24 cellular contexts compared by ENCODE assay signal in the genomic region with DNA sequence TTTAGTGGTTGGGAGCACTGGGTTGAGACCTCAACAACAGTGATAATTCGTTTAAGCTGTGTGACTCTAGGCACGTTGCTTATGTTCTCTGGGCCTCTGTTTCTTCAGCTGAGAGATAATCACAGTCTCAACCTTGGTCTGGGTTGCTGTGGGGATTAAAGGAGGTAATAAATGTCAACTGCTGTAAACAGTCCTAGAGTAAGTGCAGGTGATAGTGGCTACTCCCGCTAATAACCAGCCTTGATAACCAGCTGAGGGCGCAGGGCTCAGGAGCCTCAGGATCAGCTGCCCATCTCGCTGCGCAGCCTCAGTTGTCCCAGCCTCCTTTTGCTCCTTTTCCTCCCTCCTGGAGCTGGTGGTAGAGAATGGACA. TPM values are rescaled to one million over a fixed set of nuclear protein-coding genes. Genes with fewer than 3 reads are reported as not detected.
DNase-seq lines count a peak whose midpoint lies in the region; ATAC-seq and TF ChIP-seq lines count a peak whose summit lies in the region.
"Had no signal": no experiment of that assay in that cellular context is flagged by ENCODE, and none has a peak within 500 bp of the region (broad histone marks: within the 10 kb centered on the region; RNA-seq: fewer than 3 reads in every experiment).

No MANE protein-coding gene starts in this region.

- no peak overlapping the region for H3K4me3 Mint-ChIP-seq in activated CD8-positive, alpha-beta memory T cell treated with anti-CD3 and anti-CD28 coated beads, Interleukin-2, amount 10 ng/mL, durations not matched to agents 7 days and 5 days
- no peak overlapping the region for H3K4me3 Mint-ChIP-seq in type B pancreatic cell
- H3K4me3 Mint-ChIP-seq: activated naive CD4-positive, alpha-beta T cell treated with anti-CD3 and anti-CD28 coated beads, Interleukin-2, amount 10 ng/mL, durations not matched to agents 7 days and 5 days; CD8-positive, alpha-beta T cell had no signal

- no peak for DNase-seq in activated CD8-positive, alpha-beta memory T cell treated with anti-CD3 and anti-CD28 coated beads, Interleukin-2, amount 10 ng/mL, durations not matched to agents 7 days and 5 days
- DNase-seq in activated CD8-positive, alpha-beta memory T cell treated with anti-CD3 and anti-CD28 coated beads, Interleukin-2, amount 50 U/mL, for 48 hours: no peak
- peak; percentile 82 for DNase-seq in WERI-Rb-1
- DNase-seq in left colon: no peak
- DNase-seq in type B pancreatic cell (ENCODE audit: extremely low spot score, unreplicated experiment): no peak
- no peak for DNase-seq in DMS79 treated with DMSO at 0.1 percent for 48 hours (lab: John Stamatoyannopoulos, UW)
- DNase-seq in 8988T: no peak
- DNase-seq: activated CD4-positive, alpha-beta T cell treated with anti-CD3 and anti-CD28 coated beads, Interleukin-2, amount 10 ng/mL, durations not matched to agents 24 days and 14 days; activated naive CD4-positive, alpha-beta T cell treated with anti-CD3 and anti-CD28 coated beads, Interleukin-2, amount 10 ng/mL, durations not matched to agents 7 days and 5 days; activated T-cell treated with anti-CD3 and anti-CD28 coated beads, Interleukin-2, amount 50 U/mL, for 72 hours; AML-193; CD8-positive, alpha-beta T cell; DMS153; effector CD8-positive, alpha-beta T cell; kidney glomerular epithelial cell; NCI-H1417 treated with DMSO at 0.1 percent for 48 hours; NCI-H2081 treated with DMSO at 0.1 percent for 48 hours; stimulated activated naive CD8-positive, alpha-beta T cell treated with anti-CD3 and anti-CD28 coated beads, Interleukin-15, amount 100 ng/mL, for 72 hours had no signal

- ATAC-seq in activated CD8-positive, alpha-beta memory T cell treated with anti-CD3 and anti-CD28 coated beads, Interleukin-2, amount 10 ng/mL, durations not matched to agents 7 days and 5 days: no peak
- ATAC-seq in left colon (peak; percentile 32), GM18867 (IDR thresholded peaks at IDR 0.05; ENCODE audit: unreplicated experiment) (no peak)
- ATAC-seq: A549; activated T-cell treated with anti-CD3 and anti-CD28 coated beads, Interleukin-2, amount 50 U/mL, for 72 hours; CD8-positive, alpha-beta T cell; SK-N-SH treated with all-trans-retinoic acid at 6 μM for 48 hours; stimulated activated naive CD8-positive, alpha-beta T cell treated with anti-CD3 and anti-CD28 coated beads, Interleukin-15, amount 100 ng/mL, for 72 hours had no signal

- H3K27me3 ChIP-seq in WERI-Rb-1 (ENCODE audit: insufficient read depth, low read depth, severe bottlenecking): no peaks in the 10 kb centered on the region
- H3K27me3 ChIP-seq: thyroid gland had no signal

- TF ChIP-seq CTCF in WERI-Rb-1 (IDR thresholded peaks at IDR 0.05; ENCODE audit: low read depth, low read length): peak; percentile 51
- no peak for TF ChIP-seq CTCF in type B pancreatic cell (conservative IDR thresholded peaks at IDR 0.05)

- peak overlapping the region; percentile 39 for H3K27ac Mint-ChIP-seq in activated CD8-positive, alpha-beta memory T cell treated with anti-CD3 and anti-CD28 coated beads, Interleukin-2, amount 10 ng/mL, durations not matched to agents 7 days and 5 days
- H3K27ac Mint-ChIP-seq in type B pancreatic cell: peak overlapping the region; percentile 44
- H3K27ac Mint-ChIP-seq: CD8-positive, alpha-beta T cell had no signal

- peaks cover 23% of the 10 kb centered on the region for H3K36me3 Mint-ChIP-seq in activated CD8-positive, alpha-beta memory T cell treated with anti-CD3 and anti-CD28 coated beads, Interleukin-2, amount 10 ng/mL, durations not matched to agents 7 days and 5 days
- H3K36me3 Mint-ChIP-seq in type B pancreatic cell: peaks cover 5% of the 10 kb centered on the region

- CTCF ChIA-PET in activated CD8-positive, alpha-beta memory T cell treated with anti-CD3 and anti-CD28 coated beads, Interleukin-2, amount 10 ng/mL, durations not matched to agents 7 days and 5 days (lab: Charles Lee): interaction anchor here (0.7 to 1.8 kb wide), 5 partner anchors 10 to 107 kb away, joined by 3 to 6 read pairs (median 3); no protein-coding TSS in a partner anchor

- H3K27me3 Mint-ChIP-seq in activated CD8-positive, alpha-beta memory T cell treated with anti-CD3 and anti-CD28 coated beads, Interleukin-2, amount 10 ng/mL, durations not matched to agents 7 days and 5 days: no peaks in the 10 kb centered on the region
- no peaks in the 10 kb centered on the region for H3K27me3 Mint-ChIP-seq in type B pancreatic cell
- H3K27me3 Mint-ChIP-seq: activated CD4-positive, alpha-beta T cell treated with anti-CD3 and anti-CD28 coated beads, Interleukin-2, amount 10 ng/mL, durations not matched to agents 24 days and 14 days; activated naive CD4-positive, alpha-beta T cell treated with anti-CD3 and anti-CD28 coated beads, Interleukin-2, amount 10 ng/mL, durations not matched to agents 7 days and 5 days; stimulated activated naive CD8-positive, alpha-beta T cell treated with anti-CD3 and anti-CD28 coated beads, Interleukin-15, amount 100 ng/mL, for 72 hours had no signal

- H3K36me3 ChIP-seq in WERI-Rb-1: no peaks in the 10 kb centered on the region
- H3K36me3 ChIP-seq: thyroid gland had no signal

- H3K27ac ChIP-seq in WERI-Rb-1: no peak overlapping the region
- H3K27ac ChIP-seq: A549, epithelial cell of prostate, thyroid gland had no signal

- H3K9me3 Mint-ChIP-seq in activated CD8-positive, alpha-beta memory T cell treated with anti-CD3 and anti-CD28 coated beads, Interleukin-2, amount 10 ng/mL, durations not matched to agents 7 days and 5 days (ENCODE audit: low read depth): no peaks in the 10 kb centered on the region
- no peaks in the 10 kb centered on the region for H3K9me3 Mint-ChIP-seq in type B pancreatic cell
- H3K9me3 Mint-ChIP-seq: activated naive CD4-positive, alpha-beta T cell treated with anti-CD3 and anti-CD28 coated beads, Interleukin-2, amount 10 ng/mL, durations not matched to agents 7 days and 5 days; activated T-cell treated with anti-CD3 and anti-CD28 coated beads, Interleukin-2, amount 50 U/mL, for 72 hours; CD8-positive, alpha-beta T cell; stimulated activated naive CD8-positive, alpha-beta T cell treated with anti-CD3 and anti-CD28 coated beads, Interleukin-15, amount 100 ng/mL, for 72 hours had no signal

- intact Hi-C loops in left colon (cut with DNase I, micrococcal nuclease): no loop called here

- no peaks in the 10 kb centered on the region for H3K9me3 ChIP-seq in WERI-Rb-1 (ENCODE audit: severe bottlenecking)
- H3K9me3 ChIP-seq: A549, thyroid gland had no signal

- H3K4me1 Mint-ChIP-seq in activated CD8-positive, alpha-beta memory T cell treated with anti-CD3 and anti-CD28 coated beads, Interleukin-2, amount 10 ng/mL, durations not matched to agents 7 days and 5 days: peaks cover 84% of the 10 kb centered on the region
- peaks cover 71% of the 10 kb centered on the region for H3K4me1 Mint-ChIP-seq in type B pancreatic cell (ENCODE audit: unreplicated experiment)

- no peak overlapping the region for H3K4me3 ChIP-seq in WERI-Rb-1 (ENCODE audit: low read depth, low read length)
- H3K4me3 ChIP-seq: A549, lung, thyroid gland had no signal

RNA-seq across cellular contexts. Expression of gene JARID2, which starts 58.0 kb away (rescaled TPM):
- 10 to 100 TPM; 30.0 to 42.4 TPM for total RNA-seq in activated CD8-positive, alpha-beta memory T cell treated with anti-CD3 and anti-CD28 coated beads, Interleukin-2, amount 10 ng/mL, durations not matched to agents 7 days and 5 days
- total RNA-seq in left colon: 10 to 100 TPM in 1 of 2 donors, 1 to 10 TPM in 1; 10.0 to 11.2 TPM
- total RNA-seq in type B pancreatic cell (ENCODE audit: low replicate concordance): 35.9 and 43.9 TPM in 2 replicates
